In genomic region chr21:36509966-36510742, GRCh38 we compare ENCODE assay signal across 19 cellular contexts. TPM values are rescaled to one million over a fixed set of nuclear protein-coding genes. Genes with fewer than 3 reads are reported as not detected.
A peak's percentile ranks its signal among the peaks of the same experiment; 100 is the strongest.
DNase-seq lines count a peak whose midpoint lies in the region; ATAC-seq, FAIRE-seq and TF ChIP-seq lines count a peak whose summit lies in the region.
"Had no signal": no experiment of that assay in that cellular context is flagged by ENCODE, and none has a peak within 500 bp of the region (broad histone marks: within the 10 kb centered on the region; RNA-seq: fewer than 3 reads in every experiment).

No MANE protein-coding gene starts in this region.

- H3K9me1 ChIP-seq in keratinocyte (ENCODE audit: control insufficient read depth, extremely low read depth, insufficient read depth, low read length), result no peaks in the 10 kb centered on the region

- 34 to 58% (median 47%) methylated on average over 9 of the region's 9 CpGs for WGBS in stomach, 5 donors

- dilution Hi-C loops in keratinocyte (cut with MboI; ENCODE audit: extremely low pct_ligation_motif_present, low sequenced_read_pairs), result no loop called here

- H3K4me2 ChIP-seq in keratinocyte (ENCODE audit: control insufficient read depth, extremely low read depth, insufficient read depth, low read depth, low read length), result peak overlapping the region; percentile 65

- H3K9ac ChIP-seq in keratinocyte (ENCODE audit: control insufficient read depth, extremely low read depth, insufficient read depth, low read length), result no peak overlapping the region

- no peaks in the 10 kb centered on the region for H3K79me2 ChIP-seq in keratinocyte (ENCODE audit: control insufficient read depth, insufficient read depth, low read length)

- H3K27ac ChIP-seq in RWPE2 (ENCODE audit: poor library complexity, severe bottlenecking) (no peak overlapping the region), keratinocyte (ENCODE audit: control insufficient read depth, insufficient read depth, low read length) (no peak overlapping the region), stomach (peak overlapping the region; percentile 10 to 85 (median 75))
- H3K27ac ChIP-seq: adrenal gland, gastroesophageal sphincter, sigmoid colon, SJCRH30 had no signal

- peak overlapping the region; percentile 11 for H2AFZ ChIP-seq in keratinocyte (ENCODE audit: control insufficient read depth, low read length)

- intact Hi-C loops in stomach (cut with DNase I; ENCODE audit: low total_unique reads), result loop anchor here (5.0 kb wide), 1 partner anchor 412 kb away; no protein-coding TSS in a partner anchor

- H4K20me1 ChIP-seq in keratinocyte (ENCODE audit: control insufficient read depth, extremely low read depth, insufficient read depth, low read length), result no peaks in the 10 kb centered on the region

- H3K4me1 ChIP-seq in RWPE2 (ENCODE audit: insufficient read depth, poor library complexity, severe bottlenecking) (peaks cover 8% of the 10 kb centered on the region), keratinocyte (ENCODE audit: control insufficient read depth, extremely low read depth, insufficient read depth, low read length) (peaks cover 7% of the 10 kb centered on the region), stomach (peaks cover 7 to 17% (median 11%) of the 10 kb centered on the region in 4 donors)
- H3K4me1 ChIP-seq: adrenal gland, gastroesophageal sphincter, sigmoid colon, SJCRH30 had no signal

- peak; percentile 28 for DNase-seq in NCI-H2029 (lab: John Stamatoyannopoulos, UW)
- no peak for DNase-seq in NCI-H2029 treated with DMSO at 0.1 percent for 48 hours (lab: John Stamatoyannopoulos, UW)
- no peak for DNase-seq in RWPE2 (ENCODE audit: low spot score)
- no peak for DNase-seq in keratinocyte (ENCODE audit: low read depth, low spot score)
- peak; percentile 89 for DNase-seq in stomach
- no peak for DNase-seq in Ammon's horn (ENCODE audit: low spot score)
- DNase-seq in glomerular visceral epithelial cell (ENCODE audit: extremely low spot score), result no peak
- no peak for DNase-seq in CD1c-positive myeloid dendritic cell (ENCODE audit: extremely low spot score)
- DNase-seq: adrenal gland; CD8-positive, alpha-beta T cell; endodermal cell; immature natural killer cell; midbrain; nucleus accumbens; sigmoid colon; SJCRH30 had no signal

- TF ChIP-seq POLR2A in stomach (IDR thresholded peaks at IDR 0.05), result no peak

- no peaks in the 10 kb centered on the region for H3K9me3 ChIP-seq in RWPE2 (ENCODE audit: severe bottlenecking)
- H3K9me3 ChIP-seq in keratinocyte (ENCODE audit: control insufficient read depth, low read depth, low read length), result no peaks in the 10 kb centered on the region
- no peaks in the 10 kb centered on the region for H3K9me3 ChIP-seq in stomach
- H3K9me3 ChIP-seq: adrenal gland, gastroesophageal sphincter, sigmoid colon, SJCRH30 had no signal

- TF ChIP-seq EP300 in stomach (IDR thresholded peaks at IDR 0.05), result no peak

- H3K4me3 ChIP-seq in RWPE2 (ENCODE audit: severe bottlenecking) (no peak overlapping the region), keratinocyte (ENCODE audit: control insufficient read depth in 2 of 3, extremely low read depth in 1 of 3, insufficient read depth in 2 of 3, low read depth in 1 of 3, low read length in 3 of 3) (no peak overlapping the region), stomach (no peak overlapping the region)
- H3K4me3 ChIP-seq: adrenal gland, gastroesophageal sphincter, sigmoid colon, SJCRH30 had no signal

- no peak for TF ChIP-seq CTCF in RWPE2 (IDR thresholded peaks at IDR 0.05; ENCODE audit: poor library complexity, severe bottlenecking)
- TF ChIP-seq CTCF in keratinocyte (optimal IDR thresholded peaks at IDR 0.05 in 1 of 3, IDR thresholded peaks at IDR 0.05 in 1 of 3, conservative IDR thresholded peaks at IDR 0.05 in 1 of 3; ENCODE audit: extremely low read depth in 1 of 3, insufficient read depth in 2 of 3, low read length in 3 of 3), result no peak
- TF ChIP-seq CTCF in stomach (IDR thresholded peaks at IDR 0.05), result no peak

- no peak for FAIRE-seq in keratinocyte (lab: Jason Lieb, UNC)
- FAIRE-seq: A204.1, TTC549 had no signal

- H3K27me3 ChIP-seq in RWPE2 (ENCODE audit: insufficient read depth, poor library complexity, severe bottlenecking) (no peaks in the 10 kb centered on the region), keratinocyte (ENCODE audit: control insufficient read depth, extremely low read depth, insufficient read depth, low read length) (peaks cover 3% of the 10 kb centered on the region), stomach (peaks cover 0 to 3% (median 0%) of the 10 kb centered on the region in 3 donors)
- H3K27me3 ChIP-seq: SJCRH30 had no signal

- peak; percentile 64 for ATAC-seq in RWPE2 (ENCODE audit: low read depth)
- ATAC-seq: CD8-positive, alpha-beta T cell; gastroesophageal sphincter had no signal

- H3K36me3 ChIP-seq in RWPE2 (ENCODE audit: low read depth), result no peaks in the 10 kb centered on the region
- no peaks in the 10 kb centered on the region for H3K36me3 ChIP-seq in keratinocyte (ENCODE audit: control insufficient read depth in 2 of 2, extremely low read depth in 1 of 2, insufficient read depth in 2 of 2, low read length in 2 of 2)
- no peaks in the 10 kb centered on the region for H3K36me3 ChIP-seq in stomach
- H3K36me3 ChIP-seq: adrenal gland, gastroesophageal sphincter, sigmoid colon, SJCRH30 had no signal

RNA-seq across cellular contexts. Expression of gene CLDN14, which starts 30.2 kb away (rescaled TPM):
- polyA plus RNA-seq in keratinocyte, result not detected in 3 replicates
- not detected for polyA plus RNA-seq in keratinocyte (2011; ENCODE audit: low read depth)
- polyA plus RNA-seq in keratinocyte (2011; cell fraction: cytosol; rRNA removed), result not detected in 2 replicates
- polyA plus RNA-seq in keratinocyte (2011; cell fraction: nucleus; rRNA removed), result 0.12 TPM in 1 of 2 replicates, not detected in the other
- polyA plus RNA-seq in keratinocyte (2012; ENCODE audit: low replicate concordance), result not detected in 2 replicates
- polyA minus RNA-seq in keratinocyte, result not detected in 3 replicates
- not detected for polyA minus RNA-seq in keratinocyte (2011; cell fraction: cytosol; rRNA and poly(A)+ RNA removed)
- polyA minus RNA-seq in keratinocyte (2011; cell fraction: nucleus; rRNA and poly(A)+ RNA removed), result not detected in 2 replicates
- not detected for total RNA-seq in stomach
- under 1 TPM in 1 of 3 donors, not detected in 2; 0.48 TPM for polyA plus RNA-seq in stomach
- total RNA-seq: adrenal gland; CD8-positive, alpha-beta T cell; endodermal cell; sigmoid colon; SJCRH30 had no signal
- polyA plus RNA-seq: adrenal gland, immature natural killer cell had no signal

Comparison
In these comparisons a context has a peak if more than half of its experiments do, and no peak if none do; other contexts are left out.
1. DNase-seq: peak in NCI-H2029 (single experiment) and stomach (single experiment); none in NCI-H2029 treated with DMSO at 0.1 percent for 48 hours (single experiment), RWPE2 (single experiment), keratinocyte (single experiment), Ammon's horn (single experiment), glomerular visceral epithelial cell (single experiment) and CD1c-positive myeloid dendritic cell (single experiment).
2. H3K27ac ChIP-seq: peak in stomach (5 of 5); none in RWPE2 (single experiment) and keratinocyte (single experiment).